Comparison of ENCODE assay signal across 1 cellular context in the genomic region with DNA sequence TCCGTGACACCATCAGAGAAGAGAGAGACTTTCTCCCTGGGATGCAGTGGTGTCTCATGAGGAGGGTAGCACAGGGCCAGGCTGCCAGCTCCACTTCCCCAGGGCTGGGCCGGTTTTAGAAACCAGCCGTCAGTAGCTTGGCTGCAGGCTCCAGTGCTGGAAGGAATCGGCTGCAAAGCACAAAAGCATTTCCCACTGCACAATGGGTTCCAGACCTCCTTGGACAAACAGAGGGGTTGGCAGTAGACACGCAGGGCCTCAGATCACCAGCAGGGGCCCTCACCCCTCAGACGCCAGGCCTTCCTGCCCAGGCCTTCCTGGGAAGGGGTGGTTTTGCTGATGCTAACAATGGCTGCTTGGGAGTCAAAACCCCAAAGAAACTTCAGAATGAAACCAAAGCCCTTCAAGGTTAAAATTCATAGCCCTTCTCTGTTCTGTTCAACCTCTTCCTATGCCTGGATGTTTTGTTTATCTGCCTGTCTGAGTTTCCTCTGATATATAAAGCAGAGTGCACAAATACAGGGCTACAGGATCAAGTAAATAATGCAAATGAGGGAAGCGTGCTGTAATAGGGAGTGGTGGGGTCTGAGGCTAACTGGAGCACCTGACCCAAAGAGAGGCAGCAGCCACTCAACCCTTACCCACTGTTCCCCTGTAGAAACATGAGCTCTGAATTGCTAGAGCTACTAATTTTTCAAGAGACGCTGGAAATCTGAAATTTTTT.
TF ChIP-seq lines count a peak whose summit lies in the region.

No MANE protein-coding gene starts in this region.

TF ChIP-seq in HepG2, 621 proteins besides CTCF, POLR2A, EP300 and RAD21 (continued from another document and continues in another):
- TF ChIP-seq, protein P1, sequence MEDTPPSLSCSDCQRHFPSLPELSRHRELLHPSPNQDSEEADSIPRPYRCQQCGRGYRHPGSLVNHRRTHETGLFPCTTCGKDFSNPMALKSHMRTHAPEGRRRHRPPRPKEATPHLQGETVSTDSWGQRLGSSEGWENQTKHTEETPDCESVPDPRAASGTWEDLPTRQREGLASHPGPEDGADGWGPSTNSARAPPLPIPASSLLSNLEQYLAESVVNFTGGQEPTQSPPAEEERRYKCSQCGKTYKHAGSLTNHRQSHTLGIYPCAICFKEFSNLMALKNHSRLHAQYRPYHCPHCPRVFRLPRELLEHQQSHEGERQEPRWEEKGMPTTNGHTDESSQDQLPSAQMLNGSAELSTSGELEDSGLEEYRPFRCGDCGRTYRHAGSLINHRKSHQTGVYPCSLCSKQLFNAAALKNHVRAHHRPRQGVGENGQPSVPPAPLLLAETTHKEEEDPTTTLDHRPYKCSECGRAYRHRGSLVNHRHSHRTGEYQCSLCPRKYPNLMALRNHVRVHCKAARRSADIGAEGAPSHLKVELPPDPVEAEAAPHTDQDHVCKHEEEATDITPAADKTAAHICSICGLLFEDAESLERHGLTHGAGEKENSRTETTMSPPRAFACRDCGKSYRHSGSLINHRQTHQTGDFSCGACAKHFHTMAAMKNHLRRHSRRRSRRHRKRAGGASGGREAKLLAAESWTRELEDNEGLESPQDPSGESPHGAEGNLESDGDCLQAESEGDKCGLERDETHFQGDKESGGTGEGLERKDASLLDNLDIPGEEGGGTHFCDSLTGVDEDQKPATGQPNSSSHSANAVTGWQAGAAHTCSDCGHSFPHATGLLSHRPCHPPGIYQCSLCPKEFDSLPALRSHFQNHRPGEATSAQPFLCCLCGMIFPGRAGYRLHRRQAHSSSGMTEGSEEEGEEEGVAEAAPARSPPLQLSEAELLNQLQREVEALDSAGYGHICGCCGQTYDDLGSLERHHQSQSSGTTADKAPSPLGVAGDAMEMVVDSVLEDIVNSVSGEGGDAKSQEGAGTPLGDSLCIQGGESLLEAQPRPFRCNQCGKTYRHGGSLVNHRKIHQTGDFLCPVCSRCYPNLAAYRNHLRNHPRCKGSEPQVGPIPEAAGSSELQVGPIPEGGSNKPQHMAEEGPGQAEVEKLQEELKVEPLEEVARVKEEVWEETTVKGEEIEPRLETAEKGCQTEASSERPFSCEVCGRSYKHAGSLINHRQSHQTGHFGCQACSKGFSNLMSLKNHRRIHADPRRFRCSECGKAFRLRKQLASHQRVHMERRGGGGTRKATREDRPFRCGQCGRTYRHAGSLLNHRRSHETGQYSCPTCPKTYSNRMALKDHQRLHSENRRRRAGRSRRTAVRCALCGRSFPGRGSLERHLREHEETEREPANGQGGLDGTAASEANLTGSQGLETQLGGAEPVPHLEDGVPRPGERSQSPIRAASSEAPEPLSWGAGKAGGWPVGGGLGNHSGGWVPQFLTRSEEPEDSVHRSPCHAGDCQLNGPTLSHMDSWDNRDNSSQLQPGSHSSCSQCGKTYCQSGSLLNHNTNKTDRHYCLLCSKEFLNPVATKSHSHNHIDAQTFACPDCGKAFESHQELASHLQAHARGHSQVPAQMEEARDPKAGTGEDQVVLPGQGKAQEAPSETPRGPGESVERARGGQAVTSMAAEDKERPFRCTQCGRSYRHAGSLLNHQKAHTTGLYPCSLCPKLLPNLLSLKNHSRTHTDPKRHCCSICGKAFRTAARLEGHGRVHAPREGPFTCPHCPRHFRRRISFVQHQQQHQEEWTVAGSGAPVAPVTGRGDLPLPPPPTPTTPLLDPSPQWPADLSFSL (CRISPR knock-in tag; IDR thresholded peaks at IDR 0.05), result no peak
- TF ChIP-seq ZNF670 (CRISPR knock-in tag; IDR thresholded peaks at IDR 0.05; ENCODE audit: borderline replicate concordance) (no peak), BRCA1 (CRISPR knock-in tag; IDR thresholded peaks at IDR 0.05) (0 out of 2 replicates have a peak, but pooled peaks have one; percentile 23), ZBTB1 (CRISPR knock-in tag; IDR thresholded peaks at IDR 0.05; ENCODE audit: borderline replicate concordance) (no peak), BCLAF1 (IDR thresholded peaks at IDR 0.05) (no peak), TERF1 (CRISPR knock-in tag; IDR thresholded peaks at IDR 0.05) (no peak), RBFOX2 (IDR thresholded peaks at IDR 0.05; ENCODE audit: low read depth, low read length) (no peak), ISL2 (CRISPR knock-in tag; IDR thresholded peaks at IDR 0.05) (no peak), NFIC (IDR thresholded peaks at IDR 0.05; ENCODE audit: low read length) (no peak), ZNF207 (IDR thresholded peaks at IDR 0.05; ENCODE audit: borderline replicate concordance) (no peak), YEATS4 (CRISPR knock-in tag; IDR thresholded peaks at IDR 0.05; ENCODE audit: borderline replicate concordance) (0 out of 2 replicates have a peak, but pooled peaks have one; percentile 26), NFE2L2 (IDR thresholded peaks at IDR 0.05; ENCODE audit: low read length) (no peak), ZNF562 (CRISPR knock-in tag; IDR thresholded peaks at IDR 0.05; ENCODE audit: borderline replicate concordance) (no peak), ZNF44 (CRISPR knock-in tag; IDR thresholded peaks at IDR 0.05) (no peak), SOX6 (IDR thresholded peaks at IDR 0.05) (no peak), SOX6 (CRISPR knock-in tag; IDR thresholded peaks at IDR 0.05) (peak; percentile 61), RFXANK (CRISPR knock-in tag; IDR thresholded peaks at IDR 0.05) (no peak), PRDM10 (CRISPR knock-in tag; IDR thresholded peaks at IDR 0.05; ENCODE audit: low read depth) (no peak), PHF8 (CRISPR knock-in tag; IDR thresholded peaks at IDR 0.05) (no peak; the same call in 1 of the 2 replicates)
- TF ChIP-seq, protein P2, sequence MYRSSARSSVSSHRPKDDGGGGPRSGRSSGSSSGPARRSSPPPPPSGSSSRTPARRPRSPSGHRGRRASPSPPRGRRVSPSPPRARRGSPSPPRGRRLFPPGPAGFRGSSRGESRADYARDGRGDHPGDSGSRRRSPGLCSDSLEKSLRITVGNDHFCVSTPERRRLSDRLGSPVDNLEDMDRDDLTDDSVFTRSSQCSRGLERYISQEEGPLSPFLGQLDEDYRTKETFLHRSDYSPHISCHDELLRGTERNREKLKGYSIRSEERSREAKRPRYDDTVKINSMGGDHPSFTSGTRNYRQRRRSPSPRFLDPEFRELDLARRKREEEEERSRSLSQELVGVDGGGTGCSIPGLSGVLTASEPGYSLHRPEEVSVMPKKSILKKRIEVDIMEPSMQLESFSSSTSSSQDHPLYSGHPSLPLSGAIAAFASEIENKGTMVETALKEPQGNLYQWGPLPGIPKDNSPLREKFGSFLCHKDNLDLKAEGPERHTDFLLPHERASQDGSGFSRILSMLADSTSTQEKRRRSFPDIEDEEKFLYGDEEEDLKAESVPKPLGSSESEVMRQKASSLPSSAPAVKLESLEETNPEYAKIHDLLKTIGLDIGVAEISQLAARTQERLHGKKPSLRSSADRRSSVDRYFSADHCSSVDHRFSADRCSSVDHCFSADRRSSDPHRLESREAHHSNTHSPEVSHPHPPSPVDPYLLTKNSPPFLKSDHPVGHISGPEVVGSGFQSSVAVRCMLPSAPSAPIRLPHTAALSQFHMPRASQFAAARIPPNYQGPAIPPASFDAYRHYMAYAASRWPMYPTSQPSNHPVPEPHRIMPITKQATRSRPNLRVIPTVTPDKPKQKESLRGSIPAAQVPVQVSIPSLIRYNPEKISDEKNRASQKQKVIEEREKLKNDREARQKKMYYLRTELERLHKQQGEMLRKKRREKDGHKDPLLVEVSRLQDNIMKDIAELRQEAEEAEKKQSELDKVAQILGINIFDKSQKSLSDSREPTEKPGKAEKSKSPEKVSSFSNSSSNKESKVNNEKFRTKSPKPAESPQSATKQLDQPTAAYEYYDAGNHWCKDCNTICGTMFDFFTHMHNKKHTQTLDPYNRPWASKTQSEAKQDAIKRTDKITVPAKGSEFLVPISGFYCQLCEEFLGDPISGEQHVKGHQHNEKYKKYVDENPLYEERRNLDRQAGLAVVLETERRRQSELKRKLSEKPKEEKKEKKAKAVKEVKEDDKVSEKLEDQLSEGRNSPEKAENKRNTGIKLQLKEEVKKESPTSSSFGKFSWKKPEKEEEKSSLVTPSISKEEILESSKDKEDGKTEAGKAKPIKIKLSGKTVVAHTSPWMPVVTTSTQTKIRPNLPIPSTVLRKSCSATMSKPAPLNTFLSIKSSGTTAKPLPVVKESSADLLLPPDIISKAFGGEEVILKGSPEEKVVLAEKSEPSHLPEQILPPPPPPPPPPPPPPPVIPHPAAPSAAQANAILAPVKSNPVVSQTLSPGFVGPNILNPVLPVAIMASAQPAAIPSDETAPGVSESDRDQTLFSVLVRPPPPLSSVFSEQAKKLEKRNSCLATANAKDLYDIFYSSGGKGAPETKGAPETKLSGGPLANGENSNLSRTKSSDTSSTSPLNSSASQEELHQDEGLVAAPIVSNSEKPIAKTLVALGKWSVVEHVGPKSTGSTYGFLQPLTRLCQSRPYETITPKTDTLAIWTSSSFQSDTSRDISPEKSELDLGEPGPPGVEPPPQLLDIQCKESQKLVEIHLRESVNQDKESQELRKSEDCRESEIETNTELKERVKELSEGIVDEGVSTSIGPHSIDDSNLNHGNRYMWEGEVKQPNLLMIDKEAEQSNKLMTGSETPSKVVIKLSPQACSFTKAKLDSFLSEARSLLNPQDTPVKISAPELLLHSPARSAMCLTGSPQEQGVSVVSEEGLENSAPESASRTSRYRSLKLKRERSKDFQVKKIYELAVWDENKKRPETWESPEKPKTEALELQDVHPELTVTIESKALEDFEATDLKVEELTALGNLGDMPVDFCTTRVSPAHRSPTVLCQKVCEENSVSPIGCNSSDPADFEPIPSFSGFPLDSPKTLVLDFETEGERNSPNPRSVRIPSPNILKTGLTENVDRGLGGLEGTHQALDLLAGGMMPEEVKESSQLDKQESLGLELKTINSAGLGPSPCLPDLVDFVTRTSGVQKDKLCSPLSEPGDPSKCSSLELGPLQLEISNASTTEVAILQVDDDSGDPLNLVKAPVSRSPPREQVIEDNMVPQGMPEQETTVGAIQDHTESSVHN (CRISPR knock-in tag; IDR thresholded peaks at IDR 0.05), result no peak
- TF ChIP-seq, protein P3, sequence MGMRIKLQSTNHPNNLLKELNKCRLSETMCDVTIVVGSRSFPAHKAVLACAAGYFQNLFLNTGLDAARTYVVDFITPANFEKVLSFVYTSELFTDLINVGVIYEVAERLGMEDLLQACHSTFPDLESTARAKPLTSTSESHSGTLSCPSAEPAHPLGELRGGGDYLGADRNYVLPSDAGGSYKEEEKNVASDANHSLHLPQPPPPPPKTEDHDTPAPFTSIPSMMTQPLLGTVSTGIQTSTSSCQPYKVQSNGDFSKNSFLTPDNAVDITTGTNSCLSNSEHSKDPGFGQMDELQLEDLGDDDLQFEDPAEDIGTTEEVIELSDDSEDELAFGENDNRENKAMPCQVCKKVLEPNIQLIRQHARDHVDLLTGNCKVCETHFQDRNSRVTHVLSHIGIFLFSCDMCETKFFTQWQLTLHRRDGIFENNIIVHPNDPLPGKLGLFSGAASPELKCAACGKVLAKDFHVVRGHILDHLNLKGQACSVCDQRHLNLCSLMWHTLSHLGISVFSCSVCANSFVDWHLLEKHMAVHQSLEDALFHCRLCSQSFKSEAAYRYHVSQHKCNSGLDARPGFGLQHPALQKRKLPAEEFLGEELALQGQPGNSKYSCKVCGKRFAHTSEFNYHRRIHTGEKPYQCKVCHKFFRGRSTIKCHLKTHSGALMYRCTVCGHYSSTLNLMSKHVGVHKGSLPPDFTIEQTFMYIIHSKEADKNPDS (CRISPR knock-in tag; IDR thresholded peaks at IDR 0.05), result no peak
- TF ChIP-seq, protein P4, sequence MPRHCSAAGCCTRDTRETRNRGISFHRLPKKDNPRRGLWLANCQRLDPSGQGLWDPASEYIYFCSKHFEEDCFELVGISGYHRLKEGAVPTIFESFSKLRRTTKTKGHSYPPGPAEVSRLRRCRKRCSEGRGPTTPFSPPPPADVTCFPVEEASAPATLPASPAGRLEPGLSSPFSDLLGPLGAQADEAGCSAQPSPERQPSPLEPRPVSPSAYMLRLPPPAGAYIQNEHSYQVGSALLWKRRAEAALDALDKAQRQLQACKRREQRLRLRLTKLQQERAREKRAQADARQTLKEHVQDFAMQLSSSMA (CRISPR knock-in tag; IDR thresholded peaks at IDR 0.05), result no peak
